In the genomic region with DNA sequence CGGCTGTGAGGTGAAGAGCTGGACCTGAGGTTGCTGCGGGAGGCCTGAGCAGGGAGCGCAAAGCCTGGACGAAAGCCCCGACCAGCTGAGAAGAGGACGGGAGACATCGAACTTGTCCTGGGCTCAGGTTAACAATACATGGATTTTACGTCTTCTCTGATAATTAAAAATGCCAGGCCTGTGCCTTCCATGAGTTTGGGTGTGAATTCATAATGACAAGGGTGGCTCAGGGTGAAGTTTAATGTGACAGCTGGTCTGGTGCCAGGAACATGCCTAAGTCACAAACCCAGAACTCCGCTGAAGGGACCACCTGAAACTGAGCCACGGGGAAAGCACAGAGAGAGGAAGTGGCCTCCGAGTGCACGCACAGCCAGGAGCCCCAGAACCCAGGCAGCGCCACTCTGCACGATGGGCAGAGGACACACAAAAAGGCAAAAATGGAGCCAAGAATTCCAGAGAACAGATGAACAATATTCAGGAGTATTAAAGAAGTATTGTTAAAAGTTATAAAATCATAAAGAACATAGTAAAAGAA, we compare ENCODE assay signal across 14 cellular contexts.
DNase-seq lines count a peak whose midpoint lies in the region; ATAC-seq, FAIRE-seq and TF ChIP-seq lines count a peak whose summit lies in the region.
"Had no signal": no experiment of that assay in that cellular context is flagged by ENCODE, and none has a peak within 500 bp of the region (broad histone marks: within the 10 kb centered on the region; RNA-seq: fewer than 3 reads in every experiment).

No MANE protein-coding gene starts in this region.

- no peak overlapping the region for H3K9ac ChIP-seq in OCI-LY3 (ENCODE audit: low read length)
- no peak overlapping the region for H3K9ac ChIP-seq in kidney (ENCODE audit: low read length in 2 of 2)

- H3K79me2 ChIP-seq in OCI-LY3 (ENCODE audit: low read length): no peaks in the 10 kb centered on the region

- TF ChIP-seq CTCF in OCI-LY3 (IDR thresholded peaks at IDR 0.05; ENCODE audit: low read depth, low read length) (no peak), coronary artery (IDR thresholded peaks at IDR 0.05) (no peak), kidney (IDR thresholded peaks at IDR 0.05; ENCODE audit: borderline replicate concordance, extremely low read depth, insufficient read depth) (no peak)

- H3K4me1 ChIP-seq in OCI-LY3 (ENCODE audit: low read length) (peaks cover 30% of the 10 kb centered on the region), kidney (ENCODE audit: control insufficient read depth in 1 of 2, insufficient read depth in 1 of 2, low read depth in 1 of 2, low read length in 2 of 2) (no peaks in the 10 kb centered on the region)
- H3K4me1 ChIP-seq: A549 had no signal

- H3K9me3 ChIP-seq in OCI-LY3 (ENCODE audit: insufficient read depth, low read length) (no peaks in the 10 kb centered on the region), kidney (ENCODE audit: control insufficient read depth in 1 of 2, low read length in 2 of 2) (no peaks in the 10 kb centered on the region)
- H3K9me3 ChIP-seq: A549, BE2C had no signal

- H3K27ac ChIP-seq in OCI-LY3 (ENCODE audit: low read length): no peak overlapping the region
- no peak overlapping the region for H3K27ac ChIP-seq in coronary artery
- no peak overlapping the region for H3K27ac ChIP-seq in kidney (ENCODE audit: low read depth in 2 of 2, low read length in 2 of 2)
- H3K27ac ChIP-seq: A549, C4-2B had no signal

- no peak overlapping the region for H2AFZ ChIP-seq in OCI-LY3 (ENCODE audit: low read depth, low read length)

- FAIRE-seq in GM12891 (lab: Jason Lieb, UNC) (no peak), kidney (lab: Jason Lieb, UNC) (no peak)
- FAIRE-seq: A549, GM19239 had no signal

- H3K36me3 ChIP-seq in OCI-LY3 (replicated peaks; ENCODE audit: low read depth, low read length): no peaks in the 10 kb centered on the region
- no peaks in the 10 kb centered on the region for H3K36me3 ChIP-seq in kidney (ENCODE audit: control insufficient read depth in 1 of 2, insufficient read depth in 2 of 2, low read length in 2 of 2)
- H3K36me3 ChIP-seq: BE2C had no signal

- no peak for ATAC-seq in HG03460 (IDR thresholded peaks at IDR 0.05; ENCODE audit: unreplicated experiment)
- ATAC-seq: A549 had no signal

- intact Hi-C loops in kidney (cut with DNase I): loop anchor here (10.0 kb wide), 1 partner anchor 368 kb away; no protein-coding TSS in a partner anchor

- peak overlapping the region; percentile 21 for H3K4me3 ChIP-seq in OCI-LY3 (ENCODE audit: low read length)
- no peak overlapping the region for H3K4me3 ChIP-seq in coronary artery
- H3K4me3 ChIP-seq in kidney (ENCODE audit: low read length in 2 of 2): no peak overlapping the region
- H3K4me3 ChIP-seq: A549 had no signal

- H3K27me3 ChIP-seq in OCI-LY3 (ENCODE audit: low read depth, low read length): peaks cover 61% of the 10 kb centered on the region
- H3K27me3 ChIP-seq: BE2C had no signal

- TF ChIP-seq POLR2A in GM12891 (IDR thresholded peaks at IDR 0.05; ENCODE audit: low read depth, low read length): no peak

- H3K4me2 ChIP-seq in OCI-LY3 (ENCODE audit: low read length): peak overlapping the region; percentile 39
- H3K4me2 ChIP-seq: A549 had no signal

- H4K20me1 ChIP-seq in OCI-LY3 (ENCODE audit: insufficient read depth, low read length): 0 out of 2 replicates have a peak, but pooled peaks cover 4% of the 10 kb centered on the region

- DNase-seq in GM12891 (ENCODE audit: insufficient read length, low spot score) (no peak), coronary artery (ENCODE audit: low spot score) (peak; percentile 46), kidney (no peak)
- DNase-seq in stimulated activated CD8-positive, alpha-beta memory T cell treated with anti-CD3 and anti-CD28 coated beads, Interleukin-4, amount 100 ng/mL, for 48 hours: peak; percentile 8
- DNase-seq: BE2C; CD4-positive, alpha-beta memory T cell; DMS79; GOT3; H9 had no signal

TF ChIP-seq in GM12891, 5 proteins besides CTCF, POLR2A, EP300 and RAD21:
- TF ChIP-seq SPI1 (IDR thresholded peaks at IDR 0.05; ENCODE audit: low read depth, low read length): peak; percentile 14; the same call in 1 of the 2 replicates
- TF ChIP-seq POU2F2 (IDR thresholded peaks at IDR 0.05; ENCODE audit: low read depth, low read length): no peak

Comparison
In these comparisons a context has a peak if more than half of its experiments do, and no peak if none do; other contexts are left out.
1. DNase-seq: peak in coronary artery (single experiment) and stimulated activated CD8-positive, alpha-beta memory T cell treated with anti-CD3 and anti-CD28 coated beads, Interleukin-4, amount 100 ng/mL, for 48 hours (single experiment); none in GM12891 (single experiment) and kidney (single experiment).